8 cellular contexts compared by ENCODE assay signal in genomic region chr13:95677564-95678386, GRCh38. TPM values are rescaled to one million over a fixed set of nuclear protein-coding genes. Genes with fewer than 3 reads are reported as not detected.
DNase-seq lines count a peak whose midpoint lies in the region; ATAC-seq, FAIRE-seq and TF ChIP-seq lines count a peak whose summit lies in the region.

No MANE protein-coding gene starts in this region.

- H3K36me3 ChIP-seq in GM12878 (ENCODE audit: control insufficient read depth in 2 of 2, insufficient read depth in 2 of 2, low read length in 1 of 2) (peaks cover 0 to 3% of the 10 kb centered on the region in 2 experiments; a peak in 1 of 4 replicates), kidney epithelial cell (ENCODE audit: control insufficient read depth, insufficient read depth, low read length) (no peaks in the 10 kb centered on the region), stomach (no peaks in the 10 kb centered on the region)

- BruUV-seq in GM12878 (replicated peaks; lab: Mats Ljungman, UMichigan): TSS peak; percentile 60

- CTCF ChIA-PET in GM12878 (lab: Yijun Ruan, JAX): interaction anchor here (1.5 kb wide), 1 partner anchor 141 kb away, joined by 3 read pairs; no protein-coding TSS in a partner anchor

- ATAC-seq in GM12878 (no peak; the same call in 1 of the 3 replicates), GM21515 (IDR thresholded peaks at IDR 0.05; ENCODE audit: unreplicated experiment) (no peak)

- intact Hi-C loops in GM12878 (cut with micrococcal nuclease; ENCODE audit: unreplicated experiment) (loop anchor here (5.0 kb wide), 2 partner anchors 155 to 1755 kb away; partner anchors contain the start of gene RAP2A), stomach (cut with DNase I; ENCODE audit: low total_unique reads) (no loop called here)

- H3K27ac ChIP-seq in GM12878 (ENCODE audit: control insufficient read depth, insufficient read depth) (peak overlapping the region; percentile 90), stomach (peak overlapping the region; percentile 94 to 99 (median 97))

- POLR2A ChIA-PET in GM12878 (lab: Charles Lee): no interaction called here

- TF ChIP-seq EP300 in GM12878 (IDR thresholded peaks at IDR 0.05; ENCODE audit: borderline replicate concordance in 1 of 2, control insufficient read depth in 1 of 2, low read depth in 2 of 2, low read length in 2 of 2): no peak
- no peak for TF ChIP-seq EP300 in stomach (IDR thresholded peaks at IDR 0.05)

- peaks cover 71% of the 10 kb centered on the region for H3K79me2 ChIP-seq in GM12878 (ENCODE audit: control insufficient read depth, insufficient read depth, low read length)

- no peaks in the 10 kb centered on the region for H4K20me1 ChIP-seq in GM12878 (ENCODE audit: control insufficient read depth, insufficient read depth)

- H3K9me3 ChIP-seq in GM12878 (replicated peaks; ENCODE audit: control insufficient read depth, insufficient read depth, low read length) (no peaks in the 10 kb centered on the region), stomach (peaks cover 0 to under 1% (median 0%) of the 10 kb centered on the region in 4 donors)

- in situ Hi-C loops in GM12878 (cut with MboI): loop anchor here (25.0 kb wide), 1 partner anchor 1760 kb away; the partner anchor contains the start of gene RAP2A

- H2AFZ ChIP-seq in GM12878 (ENCODE audit: control insufficient read depth, low read depth, low read length): peak overlapping the region; percentile 88

- TF ChIP-seq POLR2A in GM12878 (IDR thresholded peaks at IDR 0.05; ENCODE audit: low read depth, low read length) (no peak), stomach (IDR thresholded peaks at IDR 0.05) (no peak)

- TF ChIP-seq RAD21 in GM12878 (IDR thresholded peaks at IDR 0.05; ENCODE audit: insufficient read depth, low read depth, low read length): no peak

- SMC1A ChIA-PET in GM12878 (lab: Charles Lee; ENCODE audit: uncharacterized antibody, unreplicated experiment): no interaction called here

- FAIRE-seq in GM12878 (lab: Jason Lieb, UNC): no peak

- under 1% methylated on average over 31 of the region's 31 CpGs for WGBS in GM12878 (ENCODE audit: insufficient coverage, insufficient replicate concordance, low lambda C conversion rate, missing lambda C conversion rate)
- 1 to 2% (median 1%) methylated on average over 28 to 31 of the region's 31 CpGs for WGBS in stomach, 5 donors

- peak overlapping the region; percentile 97 for H3K9ac ChIP-seq in GM12878 (ENCODE audit: control insufficient read depth, insufficient read depth, low read length)

- peak overlapping the region; percentile 85 for H3K4me2 ChIP-seq in GM12878 (ENCODE audit: control insufficient read depth, insufficient read depth)

- DNase-seq in NCI-H82 (lab: John Stamatoyannopoulos, UW) (peak; percentile 67), NCI-H82 treated with DMSO at 0.1 percent for 48 hours (lab: John Stamatoyannopoulos, UW; ENCODE audit: unreplicated experiment) (no peak), M059J (ENCODE audit: low read depth) (peak; percentile 38), GM12878 (ENCODE audit: low read depth, low spot score) (no peak), kidney epithelial cell (ENCODE audit: low read depth) (no peak), stomach (no peak), UCSD-AML1 (lab: John Stamatoyannopoulos, UW; ENCODE audit: unreplicated experiment) (no peak)

- peak overlapping the region; percentile 94 for H3K4me3 ChIP-seq in GM12878
- H3K4me3 ChIP-seq in kidney epithelial cell (ENCODE audit: low read depth, low read length): peak overlapping the region; percentile 79
- H3K4me3 ChIP-seq in stomach: peak overlapping the region; percentile 84 to 95 (median 91)

- H3K27me3 ChIP-seq in GM12878 (replicated peaks in 1 of 2; ENCODE audit: control insufficient read depth in 2 of 2, insufficient read depth in 2 of 2, low read length in 1 of 2) (no peaks in the 10 kb centered on the region), kidney epithelial cell (ENCODE audit: control insufficient read depth, insufficient read depth, low read length) (no peaks in the 10 kb centered on the region), stomach (no peaks in the 10 kb centered on the region)

- no peaks in the 10 kb centered on the region for H3K4me1 ChIP-seq in GM12878 (ENCODE audit: control insufficient read depth, insufficient read depth, low read length)
- peaks cover 23 to 74% (median 43%) of the 10 kb centered on the region in 4 donors for H3K4me1 ChIP-seq in stomach

- TF ChIP-seq CTCF in GM12878 (IDR thresholded peaks at IDR 0.05 in 2 of 3, conservative IDR thresholded peaks at IDR 0.05 in 1 of 3; ENCODE audit: control insufficient read depth in 2 of 3, extremely low read depth in 1 of 3, insufficient read depth in 1 of 3, low read depth in 3 of 3, low read length in 3 of 3) (no peak), kidney epithelial cell (IDR thresholded peaks at IDR 0.05; ENCODE audit: insufficient read depth, low read length, poor library complexity, severe bottlenecking) (no peak), stomach (IDR thresholded peaks at IDR 0.05) (no peak)

- RAD21 ChIA-PET in GM12878 (lab: Charles Lee; ENCODE audit: unreplicated experiment): no interaction called here

TF ChIP-seq in GM12878, 131 proteins besides CTCF, POLR2A, EP300 and RAD21 (continues in another document):
- TF ChIP-seq NFIC (IDR thresholded peaks at IDR 0.05; ENCODE audit: low read depth, low read length) (no peak), RELB (IDR thresholded peaks at IDR 0.05; ENCODE audit: low read depth) (0 out of 2 replicates have a peak, but pooled peaks have one; percentile 20), RAD51 (IDR thresholded peaks at IDR 0.05) (0 out of 2 replicates have a peak, but pooled peaks have one; percentile 14)

RNA-seq across cellular contexts. Expression of gene DNAJC3, which starts 0.8 kb away (rescaled TPM):
- 25.2 and 33.3 TPM in 2 replicates for total RNA-seq in M059J (2014; rRNA removed; shearing (Covaris generic))
- 21.8 and 23.0 TPM in 2 replicates for total RNA-seq in GM12878 (2013; cell fraction: nucleolus; rRNA removed)
- total RNA-seq in GM12878 (2014; rRNA removed) (19.0 and 20.7 TPM in 2 replicates), GM12878 (2014; rRNA removed; fragmentation: Illumina TruSeq; extraction: Trizol) (25.9 and 28.9 TPM in 2 replicates), GM12878 (2021) (19.6 and 20.8 TPM in 2 replicates), kidney epithelial cell (45.5 and 49.7 TPM in 2 replicates), stomach (100 to 1,000 TPM in 1 of 5 donors, 10 to 100 TPM in 3, 1 to 10 TPM in 1; 9.9 to 102 (median 19.6) TPM)
- polyA plus RNA-seq in GM12878 (2011; ENCODE audit: low read depth): 15.0 TPM
- polyA plus RNA-seq in GM12878 (2011; rRNA removed) (13.7 and 21.3 TPM in 2 replicates), GM12878 (2014; fragmentation: Illumina TruSeq; extraction: Trizol) (14.9 and 17.8 TPM in 2 replicates), GM12878 (2014; fragmentation: Nextera tagmentation; extraction: Ambion mirVana) (10 to 100 TPM in 1 of 2 experiments, 1 to 10 TPM in 1; 9.3 to 19.0 TPM), GM12878 (2014; rRNA removed) (9.7 and 11.4 TPM in 2 replicates), GM12878 (2016; fragmentation: Nextera tagmentation; extraction: Ambion mirVana) (10 to 100 TPM; 32.8 to 37.4 TPM), stomach (10 to 100 TPM in 1 of 3 donors, 1 to 10 TPM in 2; 6.3 to 10.7 (median 8.8) TPM)
- 6.3 and 7.2 TPM in 2 replicates for polyA plus RNA-seq in GM12878 (2011; cell fraction: cytosol; rRNA removed)
- 4.6 and 6.0 TPM in 2 replicates for polyA plus RNA-seq in GM12878 (2011; cell fraction: nucleus; rRNA removed)
- 19.2 and 20.5 TPM in 2 replicates for polyA plus RNA-seq in GM12878 (2012)
- polyA minus RNA-seq in GM12878 (2011; rRNA and poly(A)+ RNA removed): 21.6 and 26.4 TPM in 2 replicates
- 11.5 and 12.4 TPM in 2 replicates for polyA minus RNA-seq in GM12878 (2011; cell fraction: cytosol; rRNA and poly(A)+ RNA removed)
- 6.5 and 8.6 TPM in 2 replicates for polyA minus RNA-seq in GM12878 (2011; cell fraction: nucleus; rRNA and poly(A)+ RNA removed)

RNA-seq across cellular contexts. Expression of gene DZIP1, which starts 33.3 kb away (rescaled TPM):
- total RNA-seq in M059J (2014; rRNA removed; shearing (Covaris generic)): 17.0 and 24.3 TPM in 2 replicates
- not detected in 2 replicates for total RNA-seq in GM12878 (2013; cell fraction: nucleolus; rRNA removed)
- total RNA-seq in GM12878 (2014; rRNA removed): 0.56 and 0.60 TPM in 2 replicates
- 0.54 and 0.69 TPM in 2 replicates for total RNA-seq in GM12878 (2014; rRNA removed; fragmentation: Illumina TruSeq; extraction: Trizol)
- 1.2 and 1.9 TPM in 2 replicates for total RNA-seq in GM12878 (2021)
- 2.4 TPM for polyA plus RNA-seq in GM12878 (2011; ENCODE audit: low read depth)
- 0.01 and 0.09 TPM in 2 replicates for polyA plus RNA-seq in GM12878 (2011; rRNA removed)
- polyA plus RNA-seq in GM12878 (2011; cell fraction: cytosol; rRNA removed): 0.03 TPM in 2 replicates
- 0.04 and 0.10 TPM in 2 replicates for polyA plus RNA-seq in GM12878 (2011; cell fraction: nucleus; rRNA removed)
- 3.7 and 4.9 TPM in 2 replicates for polyA plus RNA-seq in GM12878 (2012)
- polyA plus RNA-seq in GM12878 (2014; fragmentation: Illumina TruSeq; extraction: Trizol): 0.57 and 0.89 TPM in 2 replicates
- polyA plus RNA-seq in GM12878 (2014; fragmentation: Nextera tagmentation; extraction: Ambion mirVana): under 1 TPM; 0.27 to 0.68 TPM
- polyA plus RNA-seq in GM12878 (2014; rRNA removed): 0.74 and 1.1 TPM in 2 replicates
- under 1 TPM; 0.23 to 0.40 TPM for polyA plus RNA-seq in GM12878 (2016; fragmentation: Nextera tagmentation; extraction: Ambion mirVana)
- polyA minus RNA-seq in GM12878 (2011; rRNA and poly(A)+ RNA removed): not detected in 2 replicates
- not detected in 2 replicates for polyA minus RNA-seq in GM12878 (2011; cell fraction: cytosol; rRNA and poly(A)+ RNA removed)
- polyA minus RNA-seq in GM12878 (2011; cell fraction: nucleus; rRNA and poly(A)+ RNA removed): 0.19 TPM in 1 of 2 replicates, not detected in the other
- total RNA-seq in kidney epithelial cell: 25.3 and 29.0 TPM in 2 replicates
- 10 to 100 TPM; 12.2 to 25.2 (median 19.2) TPM for total RNA-seq in stomach
- 10 to 100 TPM in 2 of 3 donors, 1 to 10 TPM in 1; 4.7 to 18.2 (median 12.9) TPM for polyA plus RNA-seq in stomach

Comparison
In these comparisons a context has a peak if more than half of its experiments do, and no peak if none do; other contexts are left out.
1. DNase-seq: peak in NCI-H82 (single experiment) and M059J (single experiment); none in NCI-H82 treated with DMSO at 0.1 percent for 48 hours (single experiment), GM12878 (single experiment), kidney epithelial cell (single experiment), stomach (single experiment) and UCSD-AML1 (single experiment).
2. Peak in every context shown above with its lines, with median percentiles within 50 percentile points of each other: H3K4me3 ChIP-seq.